In genomic region chr4:8268901-8269534, GRCh38 we compare ENCODE assay signal across 15 cellular contexts. TPM values are rescaled to one million over a fixed set of nuclear protein-coding genes. Genes with fewer than 3 reads are reported as not detected.
A peak's percentile ranks its signal among the peaks of the same experiment; 100 is the strongest.
DNase-seq lines count a peak whose midpoint lies in the region; ATAC-seq and TF ChIP-seq lines count a peak whose summit lies in the region.
"Had no signal": no experiment of that assay in that cellular context is flagged by ENCODE, and none has a peak within 500 bp of the region (broad histone marks: within the 10 kb centered on the region; RNA-seq: fewer than 3 reads in every experiment).

No MANE protein-coding gene starts in this region.

- no peak for ATAC-seq in HG03571 (IDR thresholded peaks at IDR 0.05; ENCODE audit: unreplicated experiment)
- ATAC-seq: activated T-helper 17 cell treated with anti-CD3 and anti-CD28 coated beads, Interleukin-2, amount 50 U/mL, for 72 hours; HCT116 had no signal

- H3K9ac ChIP-seq in HUES64 (ENCODE audit: low read depth, low read length), result no peak overlapping the region
- H3K9ac ChIP-seq in rectal smooth muscle tissue (ENCODE audit: low read length), result peak overlapping the region; percentile 8

- 78% methylated on average over 25 of the region's 25 CpGs for WGBS in HUES64
- WGBS in hepatocyte (ENCODE audit: low lambda C conversion rate, missing lambda C conversion rate), result 84% methylated on average over 25 of the region's 25 CpGs

- H3K4me2 ChIP-seq in hepatocyte, result peak overlapping the region; percentile 83

- no peaks in the 10 kb centered on the region for H4K20me1 ChIP-seq in hepatocyte (ENCODE audit: insufficient read depth, poor library complexity, severe bottlenecking)

- H2AFZ ChIP-seq in ACC112 (ENCODE audit: low read length, unreplicated experiment) (peak overlapping the region; percentile 20), hepatocyte (no peak overlapping the region)

- H3K4me3 ChIP-seq in ACC112 (ENCODE audit: low read depth, low read length), result peak overlapping the region; percentile 78
- peak overlapping the region; percentile 59; the same call in 1 of the 2 replicates for H3K4me3 ChIP-seq in HUES64 (ENCODE audit: low read length)
- H3K4me3 ChIP-seq in hepatocyte, result no peak overlapping the region
- H3K4me3 ChIP-seq in rectal smooth muscle tissue (ENCODE audit: low read length), result peak overlapping the region; percentile 62

- DNase-seq in hepatocyte (ENCODE audit: low spot score) (no peak), AG20443 (ENCODE audit: low spot score) (no peak), mesenteric fat pad (ENCODE audit: low spot score) (no peak), hypothalamus (lab: John Stamatoyannopoulos, UW) (no peak)
- DNase-seq: activated CD4-positive, alpha-beta memory T cell treated with anti-CD3 and anti-CD28 coated beads, Interleukin-2, amount 10 ng/mL, durations not matched to agents 7 days and 5 days; midbrain; NCI-H446 treated with DMSO at 0.1 percent for 48 hours; stimulated activated CD4-positive, alpha-beta T cell treated with anti-CD3 and anti-CD28 coated beads, Interleukin-1b, Interleukin-23, amount 100 ng/mL, for 48 hours had no signal

- H3K9me3 ChIP-seq in HUES64 (ENCODE audit: insufficient read depth, low read depth, low read length) (no peaks in the 10 kb centered on the region), hepatocyte (ENCODE audit: low read depth) (no peaks in the 10 kb centered on the region)

- H3K36me3 ChIP-seq in ACC112 (ENCODE audit: insufficient read depth, low read length), result no peaks in the 10 kb centered on the region
- no peaks in the 10 kb centered on the region for H3K36me3 ChIP-seq in HUES64 (ENCODE audit: insufficient read depth, low read length)
- H3K36me3 ChIP-seq in hepatocyte (replicated peaks; ENCODE audit: insufficient read depth, low read depth), result no peaks in the 10 kb centered on the region
- no peaks in the 10 kb centered on the region for H3K36me3 ChIP-seq in rectal smooth muscle tissue (ENCODE audit: control insufficient read depth, insufficient read depth, low read length)

- H3K9me2 ChIP-seq in hepatocyte (replicated peaks; ENCODE audit: insufficient read depth), result no peaks in the 10 kb centered on the region

- peaks cover 4% of the 10 kb centered on the region for H3K4me1 ChIP-seq in ACC112 (ENCODE audit: control insufficient read depth, insufficient read depth, low read length, unreplicated experiment)
- no peaks in the 10 kb centered on the region for H3K4me1 ChIP-seq in HUES64 (ENCODE audit: insufficient read depth, low read length)
- peaks cover 31% of the 10 kb centered on the region for H3K4me1 ChIP-seq in hepatocyte (ENCODE audit: insufficient read depth)
- peaks cover 25% of the 10 kb centered on the region for H3K4me1 ChIP-seq in rectal smooth muscle tissue (ENCODE audit: control insufficient read depth, insufficient read depth, low read length)

- no peaks in the 10 kb centered on the region for H3K79me2 ChIP-seq in ACC112 (ENCODE audit: control insufficient read depth, insufficient read depth, low read length, unreplicated experiment)
- H3K79me2 ChIP-seq in hepatocyte, result no peaks in the 10 kb centered on the region

- TF ChIP-seq CTCF in hepatocyte (IDR thresholded peaks at IDR 0.05; ENCODE audit: poor library complexity), result no peak

- H3K27me3 ChIP-seq in ACC112 (ENCODE audit: insufficient read depth, low read length) (peaks cover 15% of the 10 kb centered on the region), HUES64 (ENCODE audit: insufficient read depth, low read length) (peaks cover 43% of the 10 kb centered on the region), hepatocyte (peaks cover 20% of the 10 kb centered on the region), rectal smooth muscle tissue (ENCODE audit: control insufficient read depth, insufficient read depth, low read length) (peaks cover 3% of the 10 kb centered on the region)

- H3K27ac ChIP-seq in ACC112 (ENCODE audit: low read depth, low read length) (no peak overlapping the region), HUES64 (ENCODE audit: low read depth, low read length) (no peak overlapping the region), hepatocyte (no peak overlapping the region), rectal smooth muscle tissue (ENCODE audit: low read depth, low read length) (peak overlapping the region; percentile 77)

RNA-seq across cellular contexts. Expression of gene HTRA3, which starts 0.5 kb away (rescaled TPM):
- polyA plus RNA-seq in HUES64 (2013, experiment 1 of 2), result 3.4 TPM
- polyA plus RNA-seq in HUES64 (2013, experiment 2 of 2), result 3.4 TPM
- total RNA-seq in hepatocyte (17.7 and 19.4 TPM in 2 replicates), mesenteric fat pad (58.5 TPM)
- polyA plus RNA-seq in hepatocyte, result 34.9 and 39.4 TPM in 2 replicates
- total RNA-seq: activated CD4-positive, alpha-beta memory T cell treated with anti-CD3 and anti-CD28 coated beads, Interleukin-2, amount 10 ng/mL, durations not matched to agents 7 days and 5 days; activated T-helper 17 cell treated with anti-CD3 and anti-CD28 coated beads, Interleukin-2, amount 50 U/mL, for 72 hours; OCI-LY7 had no signal
